In the genomic region with DNA sequence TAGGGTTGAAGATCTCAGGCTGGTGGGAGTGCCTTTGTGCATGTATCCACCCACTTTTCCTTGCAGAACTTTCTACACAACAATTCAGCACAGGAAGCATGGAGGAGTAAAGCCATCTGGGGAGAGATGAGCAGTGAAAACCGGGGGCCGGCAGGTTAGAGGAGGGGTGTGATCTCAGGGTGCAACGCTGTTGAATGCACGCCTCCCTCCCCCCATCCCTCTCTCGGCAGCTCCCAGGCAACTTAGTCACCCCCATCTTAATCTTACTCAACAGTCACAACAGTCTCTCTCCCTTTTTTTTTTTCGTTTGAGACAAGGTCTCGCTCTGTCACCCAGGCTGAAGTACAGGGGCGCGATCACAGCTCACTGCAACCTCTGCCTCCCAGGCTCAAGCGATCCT, we compare ENCODE assay signal across 19 cellular contexts. TPM values are rescaled to one million over a fixed set of nuclear protein-coding genes. Genes with fewer than 3 reads are reported as not detected.
A peak's percentile ranks its signal among the peaks of the same experiment; 100 is the strongest.
DNase-seq lines count a peak whose midpoint lies in the region; ATAC-seq and TF ChIP-seq lines count a peak whose summit lies in the region.
"Had no signal": no experiment of that assay in that cellular context is flagged by ENCODE, and none has a peak within 500 bp of the region (broad histone marks: within the 10 kb centered on the region; RNA-seq: fewer than 3 reads in every experiment).

No MANE protein-coding gene starts in this region.

- H3K27ac Mint-ChIP-seq in activated T-cell treated with anti-CD3 and anti-CD28 coated beads, Interleukin-2, amount 50 U/mL, for 72 hours = no peak overlapping the region
- H3K27ac Mint-ChIP-seq: H9 had no signal

- DNase-seq in activated T-cell treated with anti-CD3 and anti-CD28 coated beads, Interleukin-2, amount 50 U/mL, for 72 hours = no peak
- no peak for DNase-seq in activated T-cell treated with anti-CD3 and anti-CD28 coated beads, Interleukin-2, amount 50 U/mL, for 1 hour
- DNase-seq in NB4 (ENCODE audit: low read depth) = peak; percentile 64
- peak; percentile 13 for DNase-seq in ecto neural progenitor cell (ENCODE audit: low spot score)
- peak; percentile 28 for DNase-seq in posterior vena cava (ENCODE audit: low spot score)
- no peak for DNase-seq in NCI-H345 treated with DMSO at 0.1 percent for 48 hours (lab: John Stamatoyannopoulos, UW; ENCODE audit: unreplicated experiment)
- DNase-seq in CD1c-positive myeloid dendritic cell (ENCODE audit: extremely low spot score) = no peak
- DNase-seq: COR-L47; H9; KG1; NCI-H1048; NCI-H1436; NCI-H2029; NCI-H2171 treated with DMSO at 0.1 percent for 48 hours; NCI-H748 treated with DMSO at 0.1 percent for 48 hours; NK-92 treated with Interleukin-12 subunit alpha and Interleukin-12 subunit beta, amount 100 ng/mL, for 24 hours; OCI-M1; SHP77 treated with DMSO at 0.1 percent for 48 hours had no signal

- H3K36me3 Mint-ChIP-seq in activated T-cell treated with anti-CD3 and anti-CD28 coated beads, Interleukin-2, amount 50 U/mL, for 72 hours (ENCODE audit: insufficient read depth in 2 of 2) = peaks cover 0 to 1% of the 10 kb centered on the region in 2 donors

- peak; percentile 38 to 59 for ATAC-seq in activated T-cell treated with anti-CD3 and anti-CD28 coated beads, Interleukin-2, amount 50 U/mL, for 72 hours (replicated peaks in 1 of 2)
- ATAC-seq in GM19351 (IDR thresholded peaks at IDR 0.05; ENCODE audit: unreplicated experiment) = no peak

- no peak overlapping the region for H3K4me3 ChIP-seq in NB4 (ENCODE audit: low read depth, low read length)

- intact Hi-C loops in posterior vena cava (cut with DNase I) = no loop called here

- TF ChIP-seq POLR2A in NB4 (IDR thresholded peaks at IDR 0.05; ENCODE audit: extremely low read depth, insufficient read length) = no peak

- peaks cover 47% of the 10 kb centered on the region for H3K4me1 Mint-ChIP-seq in activated T-cell treated with anti-CD3 and anti-CD28 coated beads, Interleukin-2, amount 50 U/mL, for 72 hours (ENCODE audit: low read depth)

- no peak for TF ChIP-seq CTCF in NB4 (IDR thresholded peaks at IDR 0.05; ENCODE audit: low read depth, low read length)

- peak overlapping the region in 1 of 2 donors; percentile 13 for H3K4me3 Mint-ChIP-seq in activated T-cell treated with anti-CD3 and anti-CD28 coated beads, Interleukin-2, amount 50 U/mL, for 72 hours
- H3K4me3 Mint-ChIP-seq: H9 had no signal

- no peaks in the 10 kb centered on the region for H3K9me3 Mint-ChIP-seq in activated T-cell treated with anti-CD3 and anti-CD28 coated beads, Interleukin-2, amount 50 U/mL, for 72 hours

- no peaks in the 10 kb centered on the region for H3K27me3 Mint-ChIP-seq in activated T-cell treated with anti-CD3 and anti-CD28 coated beads, Interleukin-2, amount 50 U/mL, for 72 hours (ENCODE audit: low read depth)

RNA-seq across cellular contexts. Expression of gene ABCG1, which starts 16.6 kb away (rescaled TPM):
- total RNA-seq in activated T-cell treated with anti-CD3 and anti-CD28 coated beads, Interleukin-2, amount 50 U/mL, for 72 hours = 10 to 100 TPM; 53.1 to 55.5 TPM
- total RNA-seq in posterior vena cava = 10 to 100 TPM; 11.8 to 12.4 TPM

Comparison
In these comparisons a context has a peak if more than half of its experiments do, and no peak if none do; other contexts are left out.
1. DNase-seq: peak in NB4 (single experiment), ecto neural progenitor cell (single experiment) and posterior vena cava (single experiment); none in activated T-cell treated with anti-CD3 and anti-CD28 coated beads, Interleukin-2, amount 50 U/mL, for 72 hours (0 of 2), activated T-cell treated with anti-CD3 and anti-CD28 coated beads, Interleukin-2, amount 50 U/mL, for 1 hour (single experiment), NCI-H345 treated with DMSO at 0.1 percent for 48 hours (single experiment) and CD1c-positive myeloid dendritic cell (single experiment).
2. RNA of gene ABCG1, which starts 16.6 kb away (total RNA-seq): 53.1 to 55.5 TPM in activated T-cell treated with anti-CD3 and anti-CD28 coated beads, Interleukin-2, amount 50 U/mL, for 72 hours; 11.8 to 12.4 TPM in posterior vena cava; every median in the first group is over 4 times any median in the second.